In the genomic region with DNA sequence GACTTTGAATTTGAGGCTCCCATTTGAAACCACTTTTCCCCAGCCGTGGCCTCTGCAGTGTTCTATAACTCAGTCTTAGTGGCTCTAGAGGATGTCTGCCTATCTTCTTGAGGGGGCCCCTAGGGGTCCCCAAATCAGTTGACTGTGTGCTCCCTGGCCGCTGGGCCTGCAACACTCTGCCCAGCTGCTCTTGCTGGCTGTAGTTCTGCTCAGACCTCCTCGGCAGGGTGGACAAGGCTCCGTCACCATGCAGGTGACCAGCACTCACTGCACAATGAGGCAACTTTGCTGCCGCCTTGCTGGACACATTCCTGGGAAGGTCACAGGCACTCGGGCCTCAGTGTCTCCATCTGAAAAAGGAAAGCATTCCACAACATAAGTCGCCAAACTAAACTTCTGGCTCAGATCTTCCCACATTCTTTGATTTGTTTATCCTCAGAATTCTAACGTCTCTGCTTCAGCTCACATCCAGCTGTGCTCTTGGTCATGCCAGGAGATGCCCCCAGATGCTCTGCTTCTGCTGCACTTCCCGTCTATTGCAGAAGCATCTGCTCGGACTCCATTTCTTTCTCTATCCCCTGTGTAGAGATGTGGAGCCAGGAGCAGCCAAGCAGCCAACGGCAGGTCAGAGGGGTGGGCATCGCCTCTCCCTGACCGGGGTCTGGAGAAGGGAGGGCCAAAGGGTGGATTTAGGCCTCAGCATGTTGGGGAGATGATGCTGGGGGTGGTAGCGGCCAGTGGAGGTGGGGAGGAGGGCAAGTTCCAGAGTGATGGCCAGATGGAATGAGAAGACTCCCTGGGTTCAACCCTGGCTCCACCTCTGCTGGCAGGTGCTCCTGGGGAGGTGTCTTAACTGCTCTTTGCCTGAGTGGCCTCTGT, we compare ENCODE assay signal across 19 cellular contexts.
DNase-seq lines count a peak whose midpoint lies in the region; ATAC-seq, FAIRE-seq and TF ChIP-seq lines count a peak whose summit lies in the region.
"Had no signal": no experiment of that assay in that cellular context is flagged by ENCODE, and none has a peak within 500 bp of the region (broad histone marks: within the 10 kb centered on the region; RNA-seq: fewer than 3 reads in every experiment).

No MANE protein-coding gene starts in this region.

- no peak overlapping the region for H3K27ac ChIP-seq in iPS DF 6.9 (ENCODE audit: low read length)
- H3K27ac ChIP-seq: 22Rv1 had no signal

- CTCF ChIA-PET in activated CD4-positive, alpha-beta T cell treated with anti-CD3 and anti-CD28 coated beads, Interleukin-2, amount 10 ng/mL, durations not matched to agents 7 days and 5 days (lab: Charles Lee) = interaction anchor here (1.3 to 2.5 kb wide), 2 partner anchors 8 to 21 kb away, joined by 3 to 7 read pairs; no protein-coding TSS in a partner anchor

- no peak for DNase-seq in activated CD4-positive, alpha-beta T cell treated with anti-CD3 and anti-CD28 coated beads, Interleukin-2, amount 10 ng/mL, durations not matched to agents 7 days and 5 days
- no peak for DNase-seq in activated CD4-positive, alpha-beta T cell treated with anti-CD3 and anti-CD28 coated beads for 48 hours
- DNase-seq in bronchial epithelial cell (ENCODE audit: low read depth) (no peak), iPS DF 6.9 (ENCODE audit: low read depth, low spot score) (no peak), NCI-H82 (lab: John Stamatoyannopoulos, UW) (no peak), glutamatergic neuron (no peak)
- no peak for DNase-seq in stimulated activated effector memory CD8-positive, alpha-beta T cell treated with anti-CD3 and anti-CD28 coated beads, Interleukin-12 subunit alpha, Interleukin-12 subunit beta, amount 100 ng/mL, for 72 hours (ENCODE audit: low spot score in 2 of 2)
- DNase-seq in activated T-helper 2 cell treated with anti-CD3 and anti-CD28 coated beads, Interferon-gamma antibody, Interleukin-2, Interleukin-4, amounts not matched to agents 10 μg/mL and 5 μg/mL and 100 μg/mL, durations not matched to agents 14 hours and 24 hours and 36 hours (ENCODE audit: low spot score) = no peak
- DNase-seq: CD8-positive, alpha-beta memory T cell; DMS79; HCEC 1CT; NCI-H1105 treated with DMSO at 0.1 percent for 48 hours; NCI-H187; NCI-H226; NCI-H526 treated with DMSO at 0.1 percent for 48 hours had no signal

- H3K9me3 ChIP-seq in iPS DF 6.9 (ENCODE audit: control insufficient read depth, insufficient read depth, low read length) = no peaks in the 10 kb centered on the region
- H3K9me3 ChIP-seq: BLaER1 treated with 17β-estradiol and CSF1 and Interleukin-3, amounts not matched to agents 10 nM and 100 nM had no signal

- peak overlapping the region; percentile 69 for H3K27ac Mint-ChIP-seq in activated CD4-positive, alpha-beta T cell treated with anti-CD3 and anti-CD28 coated beads, Interleukin-2, amount 10 ng/mL, durations not matched to agents 7 days and 5 days
- H3K27ac Mint-ChIP-seq in stimulated activated effector memory CD8-positive, alpha-beta T cell treated with anti-CD3 and anti-CD28 coated beads, Interleukin-12 subunit alpha, Interleukin-12 subunit beta, amount 100 ng/mL, for 72 hours = peak overlapping the region; percentile 29
- no peak overlapping the region for H3K27ac Mint-ChIP-seq in glutamatergic neuron (ENCODE audit: unreplicated experiment)
- H3K27ac Mint-ChIP-seq in activated T-helper 2 cell treated with anti-CD3 and anti-CD28 coated beads, Interferon-gamma antibody, Interleukin-2, Interleukin-4, amounts not matched to agents 10 μg/mL and 5 μg/mL and 100 μg/mL, durations not matched to agents 14 hours and 24 hours and 36 hours = no peak overlapping the region

- TF ChIP-seq CTCF in bronchial epithelial cell (IDR thresholded peaks at IDR 0.05; ENCODE audit: insufficient read depth, low read length, severe bottlenecking) (no peak), glutamatergic neuron (IDR thresholded peaks at IDR 0.05; ENCODE audit: partially characterized antibody, unreplicated experiment) (no peak)

- no peak overlapping the region for H3K4me3 Mint-ChIP-seq in activated CD4-positive, alpha-beta T cell treated with anti-CD3 and anti-CD28 coated beads, Interleukin-2, amount 10 ng/mL, durations not matched to agents 7 days and 5 days
- H3K4me3 Mint-ChIP-seq in stimulated activated effector memory CD8-positive, alpha-beta T cell treated with anti-CD3 and anti-CD28 coated beads, Interleukin-12 subunit alpha, Interleukin-12 subunit beta, amount 100 ng/mL, for 72 hours = no peak overlapping the region
- no peak overlapping the region for H3K4me3 Mint-ChIP-seq in glutamatergic neuron (ENCODE audit: unreplicated experiment)
- no peak overlapping the region for H3K4me3 Mint-ChIP-seq in activated T-helper 2 cell treated with anti-CD3 and anti-CD28 coated beads, Interferon-gamma antibody, Interleukin-2, Interleukin-4, amounts not matched to agents 10 μg/mL and 5 μg/mL and 100 μg/mL, durations not matched to agents 14 hours and 24 hours and 36 hours (ENCODE audit: low read depth)
- H3K4me3 Mint-ChIP-seq: CD8-positive, alpha-beta memory T cell had no signal

- peaks cover 5% of the 10 kb centered on the region for H3K4me1 Mint-ChIP-seq in activated CD4-positive, alpha-beta T cell treated with anti-CD3 and anti-CD28 coated beads, Interleukin-2, amount 10 ng/mL, durations not matched to agents 7 days and 5 days
- peaks cover 11% of the 10 kb centered on the region for H3K4me1 Mint-ChIP-seq in stimulated activated effector memory CD8-positive, alpha-beta T cell treated with anti-CD3 and anti-CD28 coated beads, Interleukin-12 subunit alpha, Interleukin-12 subunit beta, amount 100 ng/mL, for 72 hours
- peaks cover 4% of the 10 kb centered on the region for H3K4me1 Mint-ChIP-seq in glutamatergic neuron (ENCODE audit: low read depth, unreplicated experiment)
- no peaks in the 10 kb centered on the region for H3K4me1 Mint-ChIP-seq in activated T-helper 2 cell treated with anti-CD3 and anti-CD28 coated beads, Interferon-gamma antibody, Interleukin-2, Interleukin-4, amounts not matched to agents 10 μg/mL and 5 μg/mL and 100 μg/mL, durations not matched to agents 14 hours and 24 hours and 36 hours (ENCODE audit: low read depth)

- H3K27me3 ChIP-seq in bronchial epithelial cell (ENCODE audit: control insufficient read depth, insufficient read depth, low read length) (no peaks in the 10 kb centered on the region), iPS DF 6.9 (ENCODE audit: control insufficient read depth, insufficient read depth, low read length) (no peaks in the 10 kb centered on the region)

- ATAC-seq in stimulated activated effector memory CD8-positive, alpha-beta T cell treated with anti-CD3 and anti-CD28 coated beads, Interleukin-12 subunit alpha, Interleukin-12 subunit beta, amount 100 ng/mL, for 72 hours = no peak

- H3K27me3 Mint-ChIP-seq in activated CD4-positive, alpha-beta T cell treated with anti-CD3 and anti-CD28 coated beads, Interleukin-2, amount 10 ng/mL, durations not matched to agents 7 days and 5 days = peaks cover 7% of the 10 kb centered on the region
- H3K27me3 Mint-ChIP-seq in glutamatergic neuron (ENCODE audit: unreplicated experiment) = no peaks in the 10 kb centered on the region
- peaks cover 38% of the 10 kb centered on the region for H3K27me3 Mint-ChIP-seq in activated T-helper 2 cell treated with anti-CD3 and anti-CD28 coated beads, Interferon-gamma antibody, Interleukin-2, Interleukin-4, amounts not matched to agents 10 μg/mL and 5 μg/mL and 100 μg/mL, durations not matched to agents 14 hours and 24 hours and 36 hours (ENCODE audit: low read depth)
- H3K27me3 Mint-ChIP-seq: CD8-positive, alpha-beta memory T cell had no signal

- intact Hi-C loops in activated T-helper 2 cell treated with anti-CD3 and anti-CD28 coated beads, Interferon-gamma antibody, Interleukin-2, Interleukin-4, amounts not matched to agents 10 μg/mL and 5 μg/mL and 100 μg/mL, durations not matched to agents 14 hours and 24 hours and 36 hours (cut with micrococcal nuclease) = no loop called here

- H3K4me3 ChIP-seq in bronchial epithelial cell (ENCODE audit: low read depth, low read length) (no peak overlapping the region), iPS DF 6.9 (ENCODE audit: low read length) (peak overlapping the region; percentile 6; the same call in 1 of the 2 replicates)
- H3K4me3 ChIP-seq: BLaER1 treated with 17β-estradiol and CSF1 and Interleukin-3, amounts not matched to agents 10 nM and 100 nM had no signal

- H3K36me3 ChIP-seq in bronchial epithelial cell (ENCODE audit: control insufficient read depth, insufficient read depth, low read length) (no peaks in the 10 kb centered on the region), iPS DF 6.9 (ENCODE audit: control insufficient read depth, insufficient read depth, low read length) (no peaks in the 10 kb centered on the region)
- H3K36me3 ChIP-seq: BLaER1 treated with 17β-estradiol and CSF1 and Interleukin-3, amounts not matched to agents 10 nM and 100 nM had no signal

- no peaks in the 10 kb centered on the region for H3K9me3 Mint-ChIP-seq in activated CD4-positive, alpha-beta T cell treated with anti-CD3 and anti-CD28 coated beads, Interleukin-2, amount 10 ng/mL, durations not matched to agents 7 days and 5 days
- no peaks in the 10 kb centered on the region for H3K9me3 Mint-ChIP-seq in stimulated activated effector memory CD8-positive, alpha-beta T cell treated with anti-CD3 and anti-CD28 coated beads, Interleukin-12 subunit alpha, Interleukin-12 subunit beta, amount 100 ng/mL, for 72 hours
- H3K9me3 Mint-ChIP-seq in glutamatergic neuron (ENCODE audit: unreplicated experiment) = no peaks in the 10 kb centered on the region
- no peaks in the 10 kb centered on the region for H3K9me3 Mint-ChIP-seq in activated T-helper 2 cell treated with anti-CD3 and anti-CD28 coated beads, Interferon-gamma antibody, Interleukin-2, Interleukin-4, amounts not matched to agents 10 μg/mL and 5 μg/mL and 100 μg/mL, durations not matched to agents 14 hours and 24 hours and 36 hours
- H3K9me3 Mint-ChIP-seq: CD8-positive, alpha-beta memory T cell had no signal

- H3K36me3 Mint-ChIP-seq in activated CD4-positive, alpha-beta T cell treated with anti-CD3 and anti-CD28 coated beads, Interleukin-2, amount 10 ng/mL, durations not matched to agents 7 days and 5 days (ENCODE audit: low read depth) = peaks cover 4% of the 10 kb centered on the region
- peaks cover 8% of the 10 kb centered on the region for H3K36me3 Mint-ChIP-seq in stimulated activated effector memory CD8-positive, alpha-beta T cell treated with anti-CD3 and anti-CD28 coated beads, Interleukin-12 subunit alpha, Interleukin-12 subunit beta, amount 100 ng/mL, for 72 hours
- H3K36me3 Mint-ChIP-seq in glutamatergic neuron (ENCODE audit: unreplicated experiment) = peaks cover 9% of the 10 kb centered on the region
- no peaks in the 10 kb centered on the region for H3K36me3 Mint-ChIP-seq in activated T-helper 2 cell treated with anti-CD3 and anti-CD28 coated beads, Interferon-gamma antibody, Interleukin-2, Interleukin-4, amounts not matched to agents 10 μg/mL and 5 μg/mL and 100 μg/mL, durations not matched to agents 14 hours and 24 hours and 36 hours (ENCODE audit: low read depth)

- POLR2A ChIA-PET in activated CD4-positive, alpha-beta T cell treated with anti-CD3 and anti-CD28 coated beads, Interleukin-2, amount 10 ng/mL, durations not matched to agents 7 days and 5 days (lab: Charles Lee) = no interaction called here

- FAIRE-seq in bronchial epithelial cell (lab: Jason Lieb, UNC) = peak; percentile 32
- FAIRE-seq: D721Med, RCC 7860 had no signal

- WGBS in iPS DF 6.9 (ENCODE audit: insufficient coverage, insufficient read length) = no CpG with 5 or more reads among the region's 14 CpGs

- H3K4me1 ChIP-seq in iPS DF 6.9 (ENCODE audit: control insufficient read depth, insufficient read depth, low read length) = no peaks in the 10 kb centered on the region

Comparison
In these comparisons a context has a peak if more than half of its experiments do, and no peak if none do; other contexts are left out.
1. H3K27ac Mint-ChIP-seq: peak in activated CD4-positive, alpha-beta T cell treated with anti-CD3 and anti-CD28 coated beads, Interleukin-2, amount 10 ng/mL, durations not matched to agents 7 days and 5 days (single experiment) and stimulated activated effector memory CD8-positive, alpha-beta T cell treated with anti-CD3 and anti-CD28 coated beads, Interleukin-12 subunit alpha, Interleukin-12 subunit beta, amount 100 ng/mL, for 72 hours (single experiment); none in glutamatergic neuron (single experiment) and activated T-helper 2 cell treated with anti-CD3 and anti-CD28 coated beads, Interferon-gamma antibody, Interleukin-2, Interleukin-4, amounts not matched to agents 10 μg/mL and 5 μg/mL and 100 μg/mL, durations not matched to agents 14 hours and 24 hours and 36 hours (single experiment).